11 cellular contexts compared by ENCODE assay signal in genomic region chr16:31157136-31157535, GRCh38. TPM values are rescaled to one million over a fixed set of nuclear protein-coding genes. Genes with fewer than 3 reads are reported as not detected.
A peak's percentile ranks its signal among the peaks of the same experiment; 100 is the strongest.
DNase-seq lines count a peak whose midpoint lies in the region; ATAC-seq and TF ChIP-seq lines count a peak whose summit lies in the region.
"Had no signal": no experiment of that assay in that cellular context is flagged by ENCODE, and none has a peak within 500 bp of the region (broad histone marks: within the 10 kb centered on the region; RNA-seq: fewer than 3 reads in every experiment).

No MANE protein-coding gene starts in this region.

- H3K4me1 Mint-ChIP-seq in activated naive CD4-positive, alpha-beta T cell treated with anti-CD3 and anti-CD28 coated beads, Interleukin-2, amount 50 U/mL, for 24 hours = peaks cover 7% of the 10 kb centered on the region
- no peaks in the 10 kb centered on the region for H3K4me1 Mint-ChIP-seq in type B pancreatic cell (ENCODE audit: unreplicated experiment)
- H3K4me1 Mint-ChIP-seq: nephron had no signal

- H3K36me3 ChIP-seq in PC-3 (ENCODE audit: low read depth, low read length) (no peaks in the 10 kb centered on the region), esophagus squamous epithelium (no peaks in the 10 kb centered on the region)

- H3K36me3 Mint-ChIP-seq in activated naive CD4-positive, alpha-beta T cell treated with anti-CD3 and anti-CD28 coated beads, Interleukin-2, amount 50 U/mL, for 24 hours = no peaks in the 10 kb centered on the region
- H3K36me3 Mint-ChIP-seq in type B pancreatic cell = no peaks in the 10 kb centered on the region

- H3F3A ChIP-seq in PC-3 (ENCODE audit: low read length, unreplicated experiment) = no peaks in the 10 kb centered on the region

- no peaks in the 10 kb centered on the region for H3K4me1 ChIP-seq in PC-3 (ENCODE audit: insufficient read depth, low read length)
- no peaks in the 10 kb centered on the region for H3K4me1 ChIP-seq in esophagus squamous epithelium

- DNase-seq in activated naive CD4-positive, alpha-beta T cell treated with anti-CD3 and anti-CD28 coated beads, Interleukin-2, amount 50 U/mL, for 16 hours = no peak
- no peak for DNase-seq in PC-3
- DNase-seq in inferior parietal cortex (ENCODE audit: extremely low spot score) = peak; percentile 7
- DNase-seq in type B pancreatic cell (ENCODE audit: extremely low spot score, unreplicated experiment) = no peak
- DNase-seq in SW 1271 (lab: John Stamatoyannopoulos, UW) = no peak
- DNase-seq in esophagus squamous epithelium (lab: John Stamatoyannopoulos, UW) = no peak
- DNase-seq: NCI-H446; stimulated activated naive CD4-positive, alpha-beta T cell treated with Interleukin-2 at 50 U/mL for 16 hours had no signal

- CTCF ChIA-PET in PC-3 (lab: Charles Lee) = interaction anchor here (0.9 kb wide), 1 partner anchor 15 kb away, joined by 13 read pairs; no protein-coding TSS in a partner anchor

- no peaks in the 10 kb centered on the region for H3K9me3 Mint-ChIP-seq in activated naive CD4-positive, alpha-beta T cell treated with anti-CD3 and anti-CD28 coated beads, Interleukin-2, amount 50 U/mL, for 24 hours
- H3K9me3 Mint-ChIP-seq in type B pancreatic cell = no peaks in the 10 kb centered on the region
- H3K9me3 Mint-ChIP-seq: nephron had no signal

- peak overlapping the region; percentile 44 for H3K4me3 Mint-ChIP-seq in activated naive CD4-positive, alpha-beta T cell treated with anti-CD3 and anti-CD28 coated beads, Interleukin-2, amount 50 U/mL, for 24 hours
- no peak overlapping the region for H3K4me3 Mint-ChIP-seq in type B pancreatic cell
- H3K4me3 Mint-ChIP-seq: nephron had no signal

- H3K79me2 ChIP-seq in PC-3 (ENCODE audit: low read length) = no peaks in the 10 kb centered on the region

- peak overlapping the region; percentile 16 for H2AFZ ChIP-seq in PC-3 (ENCODE audit: low read length)

- H3K27ac Mint-ChIP-seq in activated naive CD4-positive, alpha-beta T cell treated with anti-CD3 and anti-CD28 coated beads, Interleukin-2, amount 50 U/mL, for 24 hours = no peak overlapping the region
- peak overlapping the region; percentile 36 for H3K27ac Mint-ChIP-seq in type B pancreatic cell
- H3K27ac Mint-ChIP-seq: nephron had no signal

- H3K4me3 ChIP-seq in PC-3 (ENCODE audit: low read length) = no peak overlapping the region
- H3K4me3 ChIP-seq in esophagus squamous epithelium = no peak overlapping the region

- BruUV-seq in PC-3 (replicated peaks; lab: Mats Ljungman, UMichigan) = no TSS peak

- TF ChIP-seq POLR2A in esophagus squamous epithelium (IDR thresholded peaks at IDR 0.05) = no peak

- H3K4me2 ChIP-seq in PC-3 (ENCODE audit: low read length) = peak overlapping the region; percentile 20

- H3K27me3 Mint-ChIP-seq in activated naive CD4-positive, alpha-beta T cell treated with anti-CD3 and anti-CD28 coated beads, Interleukin-2, amount 50 U/mL, for 24 hours = no peaks in the 10 kb centered on the region
- H3K27me3 Mint-ChIP-seq in type B pancreatic cell = peaks cover 17% of the 10 kb centered on the region

- 37 to 54% methylated on average over 8 of the region's 8 CpGs for WGBS in esophagus squamous epithelium, 2 donors

- H4K20me1 ChIP-seq in PC-3 (ENCODE audit: low read length) = no peaks in the 10 kb centered on the region

- H3K9me3 ChIP-seq in PC-3 (ENCODE audit: low read length) (no peaks in the 10 kb centered on the region), esophagus squamous epithelium (no peaks in the 10 kb centered on the region)

- no peaks in the 10 kb centered on the region for H3K27me3 ChIP-seq in PC-3 (ENCODE audit: low read length)
- peaks cover 0 to 17% (median 0%) of the 10 kb centered on the region in 4 donors for H3K27me3 ChIP-seq in esophagus squamous epithelium

- no peak for TF ChIP-seq CTCF in PC-3 (conservative IDR thresholded peaks at IDR 0.05; ENCODE audit: low read depth, low read length)
- no peak for TF ChIP-seq CTCF in type B pancreatic cell (conservative IDR thresholded peaks at IDR 0.05)
- TF ChIP-seq CTCF in esophagus squamous epithelium (IDR thresholded peaks at IDR 0.05) = no peak

- no peaks in the 10 kb centered on the region for H3K9me2 ChIP-seq in PC-3 (replicated peaks; ENCODE audit: low read length)

- POLR2A ChIA-PET in PC-3 (lab: Charles Lee; ENCODE audit: unreplicated experiment) = no interaction called here

- peak; percentile 45; the same call in 1 of the 2 replicates for ATAC-seq in PC-3
- no peak for ATAC-seq in GM18517 (IDR thresholded peaks at IDR 0.05; ENCODE audit: unreplicated experiment)

- intact Hi-C loops in PC-3 (cut with micrococcal nuclease) = no loop called here
- intact Hi-C loops in esophagus squamous epithelium (cut with DNase I) = no loop called here

- H3K27ac ChIP-seq in PC-3 (ENCODE audit: low read length) (no peak overlapping the region), esophagus squamous epithelium (no peak overlapping the region)

- H3K9ac ChIP-seq in PC-3 (ENCODE audit: low read length) = no peak overlapping the region

RNA-seq across cellular contexts. Expression of gene PRSS36, which starts 7.3 kb away (rescaled TPM):
- total RNA-seq in PC-3 (2014; rRNA removed) = 0.51 TPM in 1 of 2 replicates, not detected in the other
- total RNA-seq in type B pancreatic cell (ENCODE audit: low replicate concordance) = 1.8 and 2.0 TPM in 2 replicates
- 1 to 10 TPM in 2 of 4 donors, under 1 TPM in 2; 0.38 to 4.2 (median 1.9) TPM for total RNA-seq in esophagus squamous epithelium

RNA-seq across cellular contexts. Expression of gene PRSS8, which starts 21.6 kb away (rescaled TPM):
- total RNA-seq in PC-3 (2014; rRNA removed) = 18.0 and 23.4 TPM in 2 replicates
- total RNA-seq in type B pancreatic cell (ENCODE audit: low replicate concordance) = 84.7 and 205 TPM in 2 replicates
- 100 to 1,000 TPM in 1 of 4 donors, 10 to 100 TPM in 3; 39.2 to 121 (median 49.2) TPM for total RNA-seq in esophagus squamous epithelium

RNA-seq across cellular contexts. Expression of gene FUS, which starts 22.8 kb away (rescaled TPM):
- total RNA-seq in PC-3 (2014; rRNA removed) = 43.0 and 90.7 TPM in 2 replicates
- total RNA-seq in type B pancreatic cell (ENCODE audit: low replicate concordance) = 400 and 654 TPM in 2 replicates
- total RNA-seq in esophagus squamous epithelium = 10 to 100 TPM; 30.2 to 97.8 (median 55.1) TPM

RNA-seq across cellular contexts. Expression of gene KAT8, which starts 39.7 kb away (rescaled TPM):
- 25.3 and 35.1 TPM in 2 replicates for total RNA-seq in PC-3 (2014; rRNA removed)
- 54.4 and 70.3 TPM in 2 replicates for total RNA-seq in type B pancreatic cell (ENCODE audit: low replicate concordance)
- 10 to 100 TPM; 25.7 to 57.2 (median 30.4) TPM for total RNA-seq in esophagus squamous epithelium

RNA-seq across cellular contexts. Expression of gene PYCARD, which starts 45.4 kb away (rescaled TPM):
- total RNA-seq in PC-3 (2014; rRNA removed) (16.5 and 29.8 TPM in 2 replicates), type B pancreatic cell (ENCODE audit: low replicate concordance) (8.2 and 14.5 TPM in 2 replicates), esophagus squamous epithelium (10 to 100 TPM; 53.0 to 70.7 (median 63.9) TPM)
